In the genomic region with DNA sequence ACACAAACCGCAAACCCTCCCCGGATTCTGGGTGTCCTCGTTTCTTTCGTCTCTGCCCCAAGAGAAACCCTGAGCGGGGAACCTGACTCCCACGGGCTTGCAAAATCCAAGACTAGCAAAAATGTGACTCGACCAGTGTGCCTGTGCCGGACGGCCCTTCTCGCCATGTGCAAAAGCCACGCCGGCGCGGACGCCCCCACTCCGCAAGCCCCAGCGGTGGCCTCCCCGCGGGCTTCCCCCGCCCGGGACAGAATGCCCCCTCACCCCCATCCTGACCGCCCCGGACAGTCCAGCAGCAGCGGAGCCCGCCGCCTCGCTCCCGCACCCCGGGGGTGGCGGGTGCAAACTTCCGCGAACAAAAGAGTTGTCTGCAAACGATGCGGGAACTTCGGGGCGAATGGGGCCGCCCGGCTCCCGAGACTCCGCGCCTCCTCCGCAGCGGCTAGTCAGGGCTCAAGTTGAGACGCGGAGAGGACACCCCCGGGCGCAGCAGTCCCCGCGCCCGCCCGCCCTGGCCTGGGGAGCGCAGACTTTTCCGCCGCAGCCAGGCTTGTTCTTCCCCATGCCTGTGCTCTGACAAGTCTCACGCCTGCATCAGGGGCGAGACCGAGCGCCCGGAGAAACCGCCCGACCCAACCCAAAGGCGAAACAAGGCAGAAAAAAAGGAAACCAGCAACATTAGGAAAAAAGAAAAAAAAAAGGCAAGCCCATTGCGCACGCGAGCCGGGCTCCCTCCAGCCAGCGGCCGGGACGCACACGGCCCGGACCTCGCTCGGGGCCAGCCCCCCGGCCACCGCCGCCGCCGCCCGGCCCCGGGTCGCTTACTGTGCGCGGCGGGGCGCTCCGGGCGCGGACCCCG, we compare ENCODE assay signal across 8 cellular contexts. TPM values are rescaled to one million over a fixed set of nuclear protein-coding genes. Genes with fewer than 3 reads are reported as not detected.
DNase-seq lines count a peak whose midpoint lies in the region; ATAC-seq and TF ChIP-seq lines count a peak whose summit lies in the region.

No MANE protein-coding gene starts in this region.

- peak overlapping the region; percentile 96 for H3K4me3 Mint-ChIP-seq in activated T-cell treated with anti-CD3 and anti-CD28 coated beads, Interleukin-2, amount 50 U/mL, for 4 hours

- peak; percentile 55 for DNase-seq in KBM-7
- DNase-seq in activated T-cell treated with anti-CD3 and anti-CD28 coated beads, Interleukin-2, amount 50 U/mL, for 4 hours, result no peak
- DNase-seq in foreskin fibroblast, result peak in 1 of 2 donors; percentile 64
- DNase-seq in osteoblast (ENCODE audit: insufficient read length, low spot score, missing footprints), result peak; percentile 93
- no peak for DNase-seq in putamen (ENCODE audit: low spot score)

- no peaks in the 10 kb centered on the region for H3K36me3 Mint-ChIP-seq in activated T-cell treated with anti-CD3 and anti-CD28 coated beads, Interleukin-2, amount 50 U/mL, for 4 hours (ENCODE audit: insufficient read depth)

- H3K27me3 Mint-ChIP-seq in activated T-cell treated with anti-CD3 and anti-CD28 coated beads, Interleukin-2, amount 50 U/mL, for 4 hours (ENCODE audit: low read depth), result no peaks in the 10 kb centered on the region

- peaks cover 51% of the 10 kb centered on the region for H3K4me1 Mint-ChIP-seq in activated T-cell treated with anti-CD3 and anti-CD28 coated beads, Interleukin-2, amount 50 U/mL, for 4 hours (ENCODE audit: low read depth)

- peak overlapping the region; percentile 89 for H3K4me2 ChIP-seq in osteoblast (ENCODE audit: insufficient read depth, low read length)

- no peaks in the 10 kb centered on the region for H3K9me3 ChIP-seq in osteoblast (ENCODE audit: low read depth, low read length)

- peaks cover 43% of the 10 kb centered on the region for H3K4me1 ChIP-seq in ACC112 (ENCODE audit: control insufficient read depth, insufficient read depth, low read length, unreplicated experiment)
- peaks cover 25% of the 10 kb centered on the region for H3K4me1 ChIP-seq in osteoblast (ENCODE audit: insufficient read depth, low read length)

- peak; percentile 13 for TF ChIP-seq POLR2A in GM15510 (IDR thresholded peaks at IDR 0.05; ENCODE audit: borderline replicate concordance, extremely low read depth, insufficient read length)

- peak; percentile 23 to 27 for ATAC-seq in activated T-cell treated with anti-CD3 and anti-CD28 coated beads, Interleukin-2, amount 50 U/mL, for 4 hours
- ATAC-seq in HG03196 (IDR thresholded peaks at IDR 0.05; ENCODE audit: unreplicated experiment), result no peak

- H3K27me3 ChIP-seq in ACC112 (ENCODE audit: insufficient read depth, low read length), result no peaks in the 10 kb centered on the region
- no peaks in the 10 kb centered on the region for H3K27me3 ChIP-seq in osteoblast (ENCODE audit: insufficient read depth, low read length)

- in situ Hi-C loops in KBM-7 (cut with MboI; ENCODE audit: low pct_unique_long_range_greater_than_20kb, low sequenced_read_pairs), result loop anchor here (25.0 kb wide), 1 partner anchor 206 kb away; no protein-coding TSS in a partner anchor

- TF ChIP-seq CTCF in foreskin fibroblast (IDR thresholded peaks at IDR 0.05; ENCODE audit: low read depth, low read length) (no peak), osteoblast (IDR thresholded peaks at IDR 0.05; ENCODE audit: extremely low read depth, low read depth, low read length) (no peak)

- peak overlapping the region; percentile 56 for H2AFZ ChIP-seq in ACC112 (ENCODE audit: low read length, unreplicated experiment)
- H2AFZ ChIP-seq in osteoblast (ENCODE audit: low read length), result no peak overlapping the region

- H3K36me3 ChIP-seq in ACC112 (ENCODE audit: insufficient read depth, low read length), result no peaks in the 10 kb centered on the region
- H3K36me3 ChIP-seq in osteoblast (ENCODE audit: insufficient read depth, low read length), result peaks cover 7% of the 10 kb centered on the region

- peak overlapping the region; percentile 92 for H3K4me3 ChIP-seq in ACC112 (ENCODE audit: low read depth, low read length)
- H3K4me3 ChIP-seq in foreskin fibroblast (ENCODE audit: low read depth in 1 of 2, low read length in 2 of 2), result peak overlapping the region; percentile 64 to 65
- peak overlapping the region; percentile 77 for H3K4me3 ChIP-seq in osteoblast (ENCODE audit: insufficient read depth, low read length)

- H3K27ac ChIP-seq in ACC112 (ENCODE audit: low read depth, low read length), result no peak overlapping the region
- no peak overlapping the region for H3K27ac ChIP-seq in osteoblast (ENCODE audit: low read depth, low read length)

- H3K79me2 ChIP-seq in ACC112 (ENCODE audit: control insufficient read depth, insufficient read depth, low read length, unreplicated experiment) (peaks cover 28% of the 10 kb centered on the region), osteoblast (ENCODE audit: insufficient read depth, low read length) (peaks cover 25% of the 10 kb centered on the region)

- H3K9me3 Mint-ChIP-seq in activated T-cell treated with anti-CD3 and anti-CD28 coated beads, Interleukin-2, amount 50 U/mL, for 4 hours, result no peaks in the 10 kb centered on the region

- H4K20me1 ChIP-seq in osteoblast (ENCODE audit: insufficient read depth, low read length), result peaks cover 17% of the 10 kb centered on the region

RNA-seq across cellular contexts. Expression of a gene that starts 0.8 kb away (rescaled TPM):
- 10 to 100 TPM; 12.9 to 19.2 (median 18.2) TPM for total RNA-seq in activated T-cell treated with anti-CD3 and anti-CD28 coated beads, Interleukin-2, amount 50 U/mL, for 4 hours
- 12.1 and 12.7 TPM in 2 replicates for total RNA-seq in osteoblast

RNA-seq across cellular contexts. Expression of a gene that starts 48.3 kb away (rescaled TPM):
- total RNA-seq in activated T-cell treated with anti-CD3 and anti-CD28 coated beads, Interleukin-2, amount 50 U/mL, for 4 hours, result 10 to 100 TPM; 20.7 to 23.0 (median 22.3) TPM
- total RNA-seq in osteoblast, result 20.3 and 20.6 TPM in 2 replicates

RNA-seq across cellular contexts. Expression of a gene that starts 58.2 kb away (rescaled TPM):
- total RNA-seq in activated T-cell treated with anti-CD3 and anti-CD28 coated beads, Interleukin-2, amount 50 U/mL, for 4 hours, result 10 to 100 TPM; 21.4 to 23.0 (median 21.5) TPM
- 13.0 and 13.8 TPM in 2 replicates for total RNA-seq in osteoblast

Comparison
In these comparisons a context has a peak if more than half of its experiments do, and no peak if none do; other contexts are left out.
1. DNase-seq: peak in KBM-7 (single experiment) and osteoblast (single experiment); none in activated T-cell treated with anti-CD3 and anti-CD28 coated beads, Interleukin-2, amount 50 U/mL, for 4 hours (single experiment) and putamen (single experiment).
2. Peak in every context shown above with its lines, with median percentiles within 50 percentile points of each other: H3K4me3 ChIP-seq.